ENCODE assay signal across 23 cellular contexts in genomic region chr18:54962919-54963645, GRCh38. TPM values are rescaled to one million over a fixed set of nuclear protein-coding genes. Genes with fewer than 3 reads are reported as not detected.
A peak's percentile ranks its signal among the peaks of the same experiment; 100 is the strongest.
DNase-seq lines count a peak whose midpoint lies in the region; ATAC-seq and TF ChIP-seq lines count a peak whose summit lies in the region.
"Had no signal": no experiment of that assay in that cellular context is flagged by ENCODE, and none has a peak within 500 bp of the region (broad histone marks: within the 10 kb centered on the region; RNA-seq: fewer than 3 reads in every experiment).

No MANE protein-coding gene starts in this region.

- peaks cover 6% of the 10 kb centered on the region; the same call in 2 of the 3 replicates for H3K4me1 Mint-ChIP-seq in GM23338
- peaks cover 16% of the 10 kb centered on the region; the same call in 1 of the 2 replicates for H3K4me1 Mint-ChIP-seq in WTC11
- H3K4me1 Mint-ChIP-seq in neural progenitor cell: no peaks in the 10 kb centered on the region

- H3K27ac ChIP-seq in GM23338 (ENCODE audit: low read depth) (no peak overlapping the region), neural progenitor cell (no peak overlapping the region)
- H3K27ac ChIP-seq: A549; BLaER1 treated with 17β-estradiol and CSF1 and Interleukin-3, amounts not matched to agents 10 nM and 100 nM had no signal

- H3K4me3 Mint-ChIP-seq in GM23338: no peak overlapping the region
- H3K4me3 Mint-ChIP-seq in WTC11: no peak overlapping the region
- H3K4me3 Mint-ChIP-seq in neural progenitor cell: no peak overlapping the region
- H3K4me3 Mint-ChIP-seq: CD4-positive, alpha-beta T cell; CD8-positive, alpha-beta memory T cell; HFFc6 had no signal

- H3K9me2 ChIP-seq in GM23338 (ENCODE audit: insufficient read depth): no peaks in the 10 kb centered on the region

- CTCF ChIA-PET in WTC11 (lab: Charles Lee): no interaction called here

- no peaks in the 10 kb centered on the region for H3K4me1 ChIP-seq in GM23338 (ENCODE audit: insufficient read depth)
- H3K4me1 ChIP-seq in neural progenitor cell: no peaks in the 10 kb centered on the region
- H3K4me1 ChIP-seq: BE2C had no signal

- ATAC-seq in GM23338 (no peak), WTC11 (no peak)
- ATAC-seq: A549 had no signal

- 0 out of 2 replicates have a peak overlapping the region, but pooled peaks have one; percentile 23 for H2AFZ ChIP-seq in GM23338
- peak overlapping the region; percentile 51 for H2AFZ ChIP-seq in neural progenitor cell (replicated peaks)

- H3K27me3 Mint-ChIP-seq in GM23338 (ENCODE audit: insufficient read depth, low read depth, poor library complexity) (peaks cover 11% of the 10 kb centered on the region), WTC11 (ENCODE audit: low read depth) (peaks cover 20% of the 10 kb centered on the region), neural progenitor cell (ENCODE audit: insufficient read depth, low read depth) (no peaks in the 10 kb centered on the region)

- H3F3A ChIP-seq in GM23338 (replicated peaks; ENCODE audit: low read depth) (no peaks in the 10 kb centered on the region; the same call in 1 of the 2 replicates), neural progenitor cell (ENCODE audit: low read depth) (no peaks in the 10 kb centered on the region)

- no peaks in the 10 kb centered on the region for H3K79me2 ChIP-seq in GM23338 (replicated peaks; ENCODE audit: insufficient read depth)
- H3K79me2 ChIP-seq in neural progenitor cell (ENCODE audit: low read depth): no peaks in the 10 kb centered on the region

- no peaks in the 10 kb centered on the region for H3K9me3 Mint-ChIP-seq in GM23338
- H3K9me3 Mint-ChIP-seq in WTC11: 0 out of 2 replicates have a peak, but pooled peaks cover 4% of the 10 kb centered on the region
- no peaks in the 10 kb centered on the region for H3K9me3 Mint-ChIP-seq in neural progenitor cell
- H3K9me3 Mint-ChIP-seq: CD4-positive, alpha-beta T cell; CD8-positive, alpha-beta memory T cell; HFFc6 had no signal

- H3K36me3 Mint-ChIP-seq in GM23338 (ENCODE audit: low read depth): no peaks in the 10 kb centered on the region
- H3K36me3 Mint-ChIP-seq in WTC11: no peaks in the 10 kb centered on the region
- H3K36me3 Mint-ChIP-seq in neural progenitor cell: no peaks in the 10 kb centered on the region
- H3K36me3 Mint-ChIP-seq: CD8-positive, alpha-beta memory T cell had no signal

- no peaks in the 10 kb centered on the region for H3K36me3 ChIP-seq in GM23338 (ENCODE audit: insufficient read depth)
- H3K36me3 ChIP-seq in neural progenitor cell: no peaks in the 10 kb centered on the region
- H3K36me3 ChIP-seq: BE2C; BLaER1 treated with 17β-estradiol and CSF1 and Interleukin-3, amounts not matched to agents 10 nM and 100 nM; HAP-1 had no signal

- H4K20me1 ChIP-seq in GM23338 (replicated peaks; ENCODE audit: insufficient read depth) (no peaks in the 10 kb centered on the region), neural progenitor cell (ENCODE audit: low read depth) (no peaks in the 10 kb centered on the region)
- H4K20me1 ChIP-seq: BLaER1 treated with 17β-estradiol and CSF1 and Interleukin-3, amounts not matched to agents 10 nM and 100 nM had no signal

- POLR2A ChIA-PET in WTC11 (lab: Charles Lee): interaction anchor here (0.6 kb wide), 2 partner anchors 63 to 129 kb away, joined by 5 to 8 read pairs; no protein-coding TSS in a partner anchor

- H3K4me2 ChIP-seq in GM23338 (no peak overlapping the region), neural progenitor cell (no peak overlapping the region)
- H3K4me2 ChIP-seq: A549 had no signal

- DNase-seq in GM23338 (ENCODE audit: low spot score) (no peak), WTC11 (ENCODE audit: low spot score) (no peak), fibroblast of villous mesenchyme (ENCODE audit: low read depth) (peak; percentile 8), neural progenitor cell (ENCODE audit: low spot score) (no peak), SKM-1 (lab: John Stamatoyannopoulos, UW; ENCODE audit: unreplicated experiment) (no peak), NCI-H128 (lab: John Stamatoyannopoulos, UW; ENCODE audit: unreplicated experiment) (no peak), T-helper 1 cell (no peak)
- DNase-seq: 8988T; ACHN; AML-193; BE2C; CD4-positive, alpha-beta T cell; CD8-positive, alpha-beta memory T cell; DMS53; DMS79 treated with DMSO at 0.1 percent for 48 hours; GF-D8; GOT3; HFFc6 had no signal

- H3K9me3 ChIP-seq in neural progenitor cell (ENCODE audit: low read depth): no peaks in the 10 kb centered on the region
- H3K9me3 ChIP-seq: A549, BE2C, HAP-1 had no signal

- peaks cover 10% of the 10 kb centered on the region; the same call in 1 of the 2 replicates for H3K27me3 ChIP-seq in GM23338 (ENCODE audit: insufficient read depth)
- peaks cover 23% of the 10 kb centered on the region for H3K27me3 ChIP-seq in neural progenitor cell
- H3K27me3 ChIP-seq: BE2C; BLaER1 treated with 17β-estradiol and CSF1 and Interleukin-3, amounts not matched to agents 10 nM and 100 nM had no signal

- no peak overlapping the region for H3K9ac ChIP-seq in neural progenitor cell
- H3K9ac ChIP-seq: BLaER1 treated with 17β-estradiol and CSF1 and Interleukin-3, amounts not matched to agents 10 nM and 100 nM had no signal

- TF ChIP-seq CTCF in GM23338 (conservative IDR thresholded peaks at IDR 0.05; ENCODE audit: low read depth in 2 of 2) (no peak), WTC11 (IDR thresholded peaks at IDR 0.05) (no peak), fibroblast of villous mesenchyme (IDR thresholded peaks at IDR 0.05; ENCODE audit: insufficient read depth, low read depth, low read length) (no peak), neural progenitor cell (IDR thresholded peaks at IDR 0.05) (no peak)

- no peak overlapping the region for H3K4me3 ChIP-seq in GM23338
- no peak overlapping the region for H3K4me3 ChIP-seq in fibroblast of villous mesenchyme (ENCODE audit: low read depth, low read length)
- no peak overlapping the region for H3K4me3 ChIP-seq in neural progenitor cell
- H3K4me3 ChIP-seq: A549; BLaER1 treated with 17β-estradiol and CSF1 and Interleukin-3, amounts not matched to agents 10 nM and 100 nM; HAP-1 had no signal

- H3K27ac Mint-ChIP-seq in GM23338 (0 out of 2 replicates have a peak overlapping the region, but pooled peaks have one; percentile 11), WTC11 (no peak overlapping the region), neural progenitor cell (no peak overlapping the region)
- H3K27ac Mint-ChIP-seq: CD14-positive monocyte; CD4-positive, alpha-beta T cell; CD8-positive, alpha-beta memory T cell; HFFc6 had no signal

TF ChIP-seq in GM23338, 12 proteins besides CTCF, POLR2A, EP300 and RAD21 (continues in another document):
- no peak for TF ChIP-seq NANOG (IDR thresholded peaks at IDR 0.05; ENCODE audit: borderline replicate concordance)
- no peak for TF ChIP-seq REST (IDR thresholded peaks at IDR 0.05; ENCODE audit: unreplicated experiment)

TF ChIP-seq in WTC11, 78 proteins besides CTCF, POLR2A, EP300 and RAD21:
- no peak for TF ChIP-seq CREM (CRISPR knock-in tag; IDR thresholded peaks at IDR 0.05)
- peak; percentile 98 for TF ChIP-seq HMGA2 (CRISPR knock-in tag; IDR thresholded peaks at IDR 0.05)

RNA-seq across cellular contexts. Expression of gene CCDC68, which starts 3.8 kb away (rescaled TPM):
- 1.2 and 1.6 TPM in 2 replicates for total RNA-seq in GM23338 (2014; rRNA removed; shearing (Covaris generic))
- 2.0 and 3.7 TPM in 2 replicates for polyA plus RNA-seq in GM23338 (2016; fragmentation: Nextera tagmentation; extraction: Ambion mirVana)
- 0.23 to 0.92 TPM (median 0.55 TPM) in 3 replicates for total RNA-seq in WTC11 (2021)
- 3.5 and 9.1 TPM in 2 replicates for total RNA-seq in fibroblast of villous mesenchyme
- total RNA-seq in neural progenitor cell (ENCODE audit: low replicate concordance): not detected in 2 replicates
- total RNA-seq: CD4-positive, alpha-beta T cell; CD8-positive, alpha-beta memory T cell; G401 had no signal
- polyA plus RNA-seq: CD8-positive, alpha-beta memory T cell had no signal
